ENCODE assay signal across 31 cellular contexts in the genomic region with DNA sequence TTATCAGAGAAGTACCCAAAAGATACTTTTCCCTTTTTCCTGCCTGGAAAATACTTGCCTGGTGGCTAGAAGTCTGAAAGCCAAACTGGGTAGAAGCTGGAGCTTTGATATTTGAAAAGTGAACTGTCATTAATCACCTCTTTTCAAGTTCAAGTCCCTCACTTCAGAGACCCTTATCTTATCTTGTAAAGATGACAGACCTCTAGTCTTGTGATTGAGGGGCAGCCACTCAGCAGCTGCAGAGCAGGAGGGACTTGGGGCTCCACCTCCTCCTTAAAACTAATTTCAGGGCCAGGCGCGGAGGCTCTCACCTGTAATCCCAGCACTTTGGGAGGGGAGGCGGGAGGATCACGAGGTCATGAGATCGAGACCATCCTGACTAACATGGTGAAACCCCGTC.
"Had no signal": no experiment of that assay in that cellular context is flagged by ENCODE, and none has a peak within 500 bp of the region (broad histone marks: within the 10 kb centered on the region; RNA-seq: fewer than 3 reads in every experiment).

No MANE protein-coding gene starts in this region.

- H3K27ac ChIP-seq: left lung, lower lobe of right lung, neural progenitor cell, neutrophil, ovary, right atrium auricular region, right lobe of liver, tibial nerve, upper lobe of left lung, vagina had no signal

- H3K27me3 Mint-ChIP-seq: progenitor cell of endocrine pancreas; stimulated activated memory B cell treated with anti-CD40 and anti-IgM and Interleukin-4, amounts not matched to agents 10 μg/mL and 1 μg/mL and 100 μg/mL, for 72 hours; stimulated activated naive CD8-positive, alpha-beta T cell treated with anti-CD3 and anti-CD28 coated beads, Interleukin-15, amount 100 ng/mL, for 72 hours had no signal

- H3K4me1 Mint-ChIP-seq: immature natural killer cell, mesothelial cell of epicardium, naive B cell, natural killer cell, neural progenitor cell had no signal

- H2AFZ ChIP-seq: neural progenitor cell had no signal

- H3K9me3 ChIP-seq: lower lobe of right lung, neutrophil, ovary, right atrium auricular region, right lobe of liver, vagina had no signal

- H3K36me3 ChIP-seq: left lung, lower lobe of right lung, neutrophil, ovary, right atrium auricular region, right lobe of liver, tibial nerve, upper lobe of left lung, vagina had no signal

- H3K36me3 Mint-ChIP-seq: immature natural killer cell; naive B cell; natural killer cell; neural progenitor cell; stimulated activated memory B cell treated with anti-CD40 and anti-IgM and Interleukin-4, amounts not matched to agents 10 μg/mL and 1 μg/mL and 100 μg/mL, for 72 hours had no signal

- FAIRE-seq: islet of Langerhans, kidney had no signal

- H3K4me3 Mint-ChIP-seq: immature natural killer cell; mesothelial cell of epicardium; naive B cell; natural killer cell; nephron progenitor cell; neural progenitor cell; stimulated activated memory B cell treated with anti-CD40 and anti-IgM and Interleukin-4, amounts not matched to agents 10 μg/mL and 1 μg/mL and 100 μg/mL, for 72 hours; stimulated activated naive CD8-positive, alpha-beta T cell treated with anti-CD3 and anti-CD28 coated beads, Interleukin-15, amount 100 ng/mL, for 72 hours had no signal

- DNase-seq: immature natural killer cell; kidney; left colon; left lung; lower lobe of right lung; mammary epithelial cell; mesenchymal stem cell; naive B cell; natural killer cell; nephron progenitor cell; occipital lobe; ovary; right lobe of liver; stimulated activated CD4-positive, alpha-beta T cell treated with anti-CD3 and anti-CD28 coated beads, Interleukin-1b, Interleukin-23, amount 100 ng/mL, for 48 hours; stimulated activated CD4-positive, alpha-beta T cell treated with anti-CD3 and anti-CD28 coated beads, Interleukin-2, amount 100 ng/mL, for 48 hours; stimulated activated CD4-positive, alpha-beta T cell treated with anti-CD3 and anti-CD28 coated beads, Interleukin-4, amount 100 ng/mL, for 4 hours; stimulated activated CD8-positive, alpha-beta memory T cell treated with anti-CD3 and anti-CD28 coated beads, Interleukin-4, amount 100 ng/mL, for 48 hours; stimulated activated naive CD4-positive, alpha-beta T cell treated with Interleukin-2 at 50 U/mL for 16 hours; stimulated activated naive CD8-positive, alpha-beta T cell treated with anti-CD3 and anti-CD28 coated beads, Interleukin-15, amount 100 ng/mL, for 72 hours; substantia nigra; upper lobe of left lung had no signal

- H3K9ac ChIP-seq: neural progenitor cell had no signal

- H3K27me3 ChIP-seq: left lung, neural progenitor cell, ovary, right atrium auricular region, right lobe of liver, tibial nerve, upper lobe of left lung, vagina had no signal

- H3K27ac Mint-ChIP-seq: immature natural killer cell; mesothelial cell of epicardium; naive B cell; natural killer cell; neural progenitor cell; progenitor cell of endocrine pancreas; stimulated activated memory B cell treated with anti-CD40 and anti-IgM and Interleukin-4, amounts not matched to agents 10 μg/mL and 1 μg/mL and 100 μg/mL, for 72 hours; stimulated activated naive CD8-positive, alpha-beta T cell treated with anti-CD3 and anti-CD28 coated beads, Interleukin-15, amount 100 ng/mL, for 72 hours had no signal

- H3K4me2 ChIP-seq: neural progenitor cell, smooth muscle cell had no signal

- H3K9me3 Mint-ChIP-seq: stimulated activated naive CD8-positive, alpha-beta T cell treated with anti-CD3 and anti-CD28 coated beads, Interleukin-15, amount 100 ng/mL, for 72 hours had no signal

- H3K4me1 ChIP-seq: left lung, lower lobe of right lung, neural progenitor cell, right atrium auricular region, right lobe of liver, tibial nerve, upper lobe of left lung, vagina had no signal

- H3K4me3 ChIP-seq: left lung, lower lobe of right lung, neural progenitor cell, ovary, right atrium auricular region, right lobe of liver, smooth muscle cell, tibial nerve, upper lobe of left lung, vagina had no signal

- ATAC-seq: left colon; left lung; lower lobe of right lung; natural killer cell; right lobe of liver; stimulated activated memory B cell treated with anti-CD40 and anti-IgM and Interleukin-4, amounts not matched to agents 10 μg/mL and 1 μg/mL and 100 μg/mL, for 72 hours; stimulated activated naive CD8-positive, alpha-beta T cell treated with anti-CD3 and anti-CD28 coated beads, Interleukin-15, amount 100 ng/mL, for 72 hours had no signal
